Comparison of ENCODE assay signal across 14 cellular contexts in the genomic region with DNA sequence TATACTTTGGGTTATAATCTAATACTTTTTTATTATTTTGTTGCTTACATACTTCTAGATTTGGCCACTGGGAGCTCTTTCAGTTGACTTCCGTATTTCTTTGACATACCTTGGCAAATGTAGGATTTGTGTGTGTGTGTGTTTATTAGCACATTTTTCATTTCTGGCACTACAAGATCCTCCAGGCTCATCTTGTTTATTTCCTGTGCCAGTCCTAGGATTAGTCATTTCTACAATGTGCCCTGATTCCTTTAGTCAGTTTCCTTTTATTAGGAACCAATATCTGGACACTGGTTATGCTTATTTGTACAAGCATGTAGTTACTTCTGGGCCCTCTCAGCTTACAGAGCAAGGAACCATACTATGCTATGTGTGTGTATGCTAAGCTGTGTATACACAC.
"Had no signal": no experiment of that assay in that cellular context is flagged by ENCODE, and none has a peak within 500 bp of the region (broad histone marks: within the 10 kb centered on the region; RNA-seq: fewer than 3 reads in every experiment).

No MANE protein-coding gene starts in this region.

- H3K36me3 ChIP-seq: adrenal gland, ovary, right lobe of liver, spleen, upper lobe of right lung had no signal

- H3K4me1 ChIP-seq: adrenal gland, psoas muscle, right lobe of liver, upper lobe of right lung had no signal

- H3K27ac ChIP-seq: adrenal gland, ovary, psoas muscle, right lobe of liver, upper lobe of right lung had no signal

- H3K27me3 ChIP-seq: adrenal gland, ovary, right lobe of liver, spleen, upper lobe of right lung had no signal

- ATAC-seq: activated CD4-positive, alpha-beta T cell treated with anti-CD3 and anti-CD28 coated beads for 36 hours; activated naive CD4-positive, alpha-beta T cell treated with anti-CD3 and anti-CD28 coated beads, Interleukin-2, amount 50 U/mL, for 72 hours; effector memory CD8-positive, alpha-beta T cell; natural killer cell; psoas muscle; right lobe of liver; upper lobe of right lung had no signal

- H3K4me3 ChIP-seq: adrenal gland, ovary, psoas muscle, right lobe of liver, spleen, upper lobe of right lung had no signal

- DNase-seq: activated CD4-positive, alpha-beta T cell treated with anti-CD3 and anti-CD28 coated beads for 36 hours; activated CD4-positive, alpha-beta T cell treated with anti-CD3 and anti-CD28 coated beads, Interleukin-2, amount 50 U/mL, for 48 hours; activated gamma-delta T cell treated with Interleukin-2 at 50 U/mL for 16 hours; activated T-cell treated with anti-CD3 and anti-CD28 coated beads for 4 hours; adrenal gland; effector memory CD8-positive, alpha-beta T cell; natural killer cell; ovary; psoas muscle; right lobe of liver; spleen; stimulated activated naive CD4-positive, alpha-beta T cell; upper lobe of right lung had no signal

- H3K9me3 ChIP-seq: adrenal gland, ovary, psoas muscle, right lobe of liver, spleen, upper lobe of right lung had no signal
